ENCODE assay signal across 20 cellular contexts in the genomic region with DNA sequence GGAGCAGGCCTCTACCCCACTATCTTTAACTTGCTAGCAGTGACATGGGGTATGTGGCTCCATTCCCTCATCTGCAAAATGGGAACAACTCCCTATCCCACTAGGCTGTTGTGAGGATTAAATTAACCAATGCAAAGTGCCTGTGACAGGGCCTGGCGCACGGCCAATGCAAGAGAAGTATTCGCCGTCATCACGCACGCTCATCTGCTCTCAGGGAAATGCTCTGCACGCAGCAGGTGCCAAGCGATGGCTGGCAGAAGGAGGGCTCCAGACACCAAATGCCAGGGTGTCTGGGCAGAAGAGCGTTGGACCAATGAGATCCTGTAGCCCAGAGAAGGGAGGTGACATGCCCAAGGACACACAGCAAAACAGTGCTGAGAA. TPM values are rescaled to one million over a fixed set of nuclear protein-coding genes. Genes with fewer than 3 reads are reported as not detected.
DNase-seq lines count a peak whose midpoint lies in the region; ATAC-seq, FAIRE-seq and TF ChIP-seq lines count a peak whose summit lies in the region.
"Had no signal": no experiment of that assay in that cellular context is flagged by ENCODE, and none has a peak within 500 bp of the region (broad histone marks: within the 10 kb centered on the region; RNA-seq: fewer than 3 reads in every experiment).

No MANE protein-coding gene starts in this region.

- CTCF ChIA-PET in K562 (lab: Yijun Ruan, JAX; ENCODE audit: low intra/inter-chr PET ratio): no interaction called here

- POLR2A ChIA-PET in K562 (lab: Yijun Ruan, JAX): interaction anchor here (0.8 to 1.0 kb wide), 2 partner anchors 14 to 20 kb away, joined by 3 read pairs; no protein-coding TSS in a partner anchor

- H3K9ac ChIP-seq in K562 (ENCODE audit: insufficient read depth in 1 of 2, low read depth in 2 of 2, low read length in 2 of 2): no peak overlapping the region

- BruUV-seq in K562 (replicated peaks; lab: Mats Ljungman, UMichigan): no TSS peak

- H3K4me1 ChIP-seq in right atrium auricular region: peaks cover 0 to 54% of the 10 kb centered on the region in 2 donors
- peaks cover 4 to 20% of the 10 kb centered on the region in 2 experiments; a peak in 4 of 5 replicates for H3K4me1 ChIP-seq in K562 (replicated peaks in 1 of 2; ENCODE audit: control insufficient read depth in 2 of 2, insufficient read depth in 2 of 2, low read length in 2 of 2)
- H3K4me1 ChIP-seq in stomach: peaks cover 30 to 74% (median 44%) of the 10 kb centered on the region in 4 donors
- H3K4me1 ChIP-seq in spleen: peaks cover 0 to 5% (median under 1%) of the 10 kb centered on the region in 6 donors

- H3K4me2 ChIP-seq in K562 (ENCODE audit: insufficient read depth, low read length): no peak overlapping the region

- H3K27me3 ChIP-seq in right atrium auricular region: no peaks in the 10 kb centered on the region
- H3K27me3 ChIP-seq in K562 (ENCODE audit: control insufficient read depth in 2 of 2, insufficient read depth in 2 of 2, low read length in 2 of 2): no peaks in the 10 kb centered on the region
- no peaks in the 10 kb centered on the region for H3K27me3 ChIP-seq in stomach
- no peaks in the 10 kb centered on the region for H3K27me3 ChIP-seq in spleen (replicated peaks in 1 of 7)

- no peak overlapping the region for H2AFZ ChIP-seq in K562 (ENCODE audit: low read depth, low read length)

- H3K4me3 ChIP-seq in right atrium auricular region (no peak overlapping the region), K562 (no peak overlapping the region), stomach (no peak overlapping the region), spleen (no peak overlapping the region)

- H3K79me2 ChIP-seq in K562 (ENCODE audit: control insufficient read depth, insufficient read depth, low read length): no peaks in the 10 kb centered on the region

- TF ChIP-seq CTCF in right atrium auricular region (IDR thresholded peaks at IDR 0.05) (no peak), K562 (IDR thresholded peaks at IDR 0.05 in 2 of 3, conservative IDR thresholded peaks at IDR 0.05 in 1 of 3; ENCODE audit: insufficient read depth in 2 of 3, low read depth in 1 of 3, low read length in 3 of 3) (no peak), stomach (IDR thresholded peaks at IDR 0.05) (no peak), spleen (IDR thresholded peaks at IDR 0.05 in 8 of 11, conservative IDR thresholded peaks at IDR 0.05 in 3 of 11) (no peak)

- no peak for TF ChIP-seq RAD21 in K562 (CRISPR knock-in tag; conservative IDR thresholded peaks at IDR 0.05 in 1 of 2, IDR thresholded peaks at IDR 0.05 in 1 of 2)

- H3K9me1 ChIP-seq in K562 (ENCODE audit: control insufficient read depth, insufficient read depth, low read length): no peaks in the 10 kb centered on the region

- 89% methylated on average over 8 of the region's 9 CpGs for WGBS in K562 (ENCODE audit: insufficient coverage, low coverage, missing lambda C conversion rate)
- WGBS in stomach, 5 donors: 84 to 93% (median 89%) methylated on average over 9 of the region's 9 CpGs
- whole genome bisulfite sequencing in spleen, 5 donors: 91 to 98% (median 97%) methylated on average over 9 of the region's 9 CpGs

- FAIRE-seq in K562 (lab: Jason Lieb, UNC): no peak

- no peak for TF ChIP-seq EP300 in K562 (IDR thresholded peaks at IDR 0.05; ENCODE audit: low read length)
- TF ChIP-seq EP300 in stomach (IDR thresholded peaks at IDR 0.05): no peak

- H3K9me3 ChIP-seq in right atrium auricular region (no peaks in the 10 kb centered on the region), K562 (replicated peaks; ENCODE audit: control insufficient read depth, insufficient read depth, low read depth, low read length) (no peaks in the 10 kb centered on the region), stomach (no peaks in the 10 kb centered on the region), spleen (no peaks in the 10 kb centered on the region)
- H3K9me3 ChIP-seq: Caco-2 had no signal

- in situ Hi-C loops in K562 (cut with MboI) (no loop called here), KBM-7 (cut with MboI; ENCODE audit: low pct_unique_long_range_greater_than_20kb, low sequenced_read_pairs) (no loop called here)

- no peak for ATAC-seq in K562

- TF ChIP-seq POLR2A in K562 (conservative IDR thresholded peaks at IDR 0.05) (no peak), stomach (IDR thresholded peaks at IDR 0.05) (no peak), spleen (IDR thresholded peaks at IDR 0.05) (no peak)

- H3K36me3 ChIP-seq in right atrium auricular region (no peaks in the 10 kb centered on the region), K562 (ENCODE audit: control insufficient read depth, insufficient read depth, low read length) (peaks cover 13% of the 10 kb centered on the region; the same call in 1 of the 3 replicates), stomach (peaks cover 0 to 29% (median 19%) of the 10 kb centered on the region in 4 donors), spleen (peaks cover 0 to 43% (median 0%) of the 10 kb centered on the region in 6 donors)

- DNase-seq in right atrium auricular region (ENCODE audit: low spot score) (no peak), cardiac septum (ENCODE audit: low spot score) (no peak), NCI-H1694 treated with DMSO at 0.1 percent for 48 hours (lab: John Stamatoyannopoulos, UW) (peak; percentile 84), K562 (ENCODE audit: extremely low read depth in 1 of 4, low spot score in 3 of 4) (no peak), stomach (no peak), spleen (no peak), KBM-7 (no peak)
- no peak for DNase-seq in stimulated activated naive CD4-positive, alpha-beta T cell (lab: John Stamatoyannopoulos, UW)
- DNase-seq: AML-193; Caco-2; CD4-positive, alpha-beta T cell; DMS79; NCI-H1417 treated with DMSO at 0.1 percent for 48 hours; NCI-H2029 treated with DMSO at 0.1 percent for 48 hours; NCI-H524; NCI-H82 had no signal

- H4K20me1 ChIP-seq in K562 (replicated peaks; ENCODE audit: control insufficient read depth, insufficient read depth, low read length): peaks cover 5% of the 10 kb centered on the region; the same call in 1 of the 2 replicates

- intact Hi-C loops in cardiac septum (cut with DNase I): no loop called here
- intact Hi-C loops in K562 (cut with micrococcal nuclease): no loop called here
- intact Hi-C loops in stomach (cut with DNase I; ENCODE audit: low total_unique reads): no loop called here
- intact Hi-C loops in spleen (cut with DNase I; ENCODE audit: low total_unique reads): no loop called here

- H3K27ac ChIP-seq in right atrium auricular region (peak overlapping the region; percentile 80 to 84), K562 (ENCODE audit: extremely low read depth, low read depth, low read length) (no peak overlapping the region), stomach (peak overlapping the region; percentile 18 to 80 (median 74)), spleen (no peak overlapping the region)

RNA-seq across cellular contexts. Expression of a gene that starts 17.3 kb away (rescaled TPM):
- 10 to 100 TPM; 14.0 to 50.9 TPM for total RNA-seq in right atrium auricular region
- 2.5 TPM for total RNA-seq in cardiac septum
- total RNA-seq in K562 (2011; cell fraction: chromatin; rRNA removed; ENCODE audit: low replicate concordance): 8.8 and 26.9 TPM in 2 replicates
- 22.8 and 25.7 TPM in 2 replicates for total RNA-seq in K562 (2011; cell fraction: nucleolus; rRNA removed)
- 11.5 and 13.5 TPM in 2 replicates for total RNA-seq in K562 (2011; cell fraction: nucleoplasm; rRNA removed)
- 7.6 and 12.9 TPM in 2 replicates for total RNA-seq in K562 (2014; rRNA removed)
- total RNA-seq in K562 (2014; rRNA removed; fragmentation: Illumina TruSeq; extraction: Trizol): 1.9 and 2.3 TPM in 2 replicates
- 4.2 and 5.6 TPM in 2 replicates for total RNA-seq in K562 (2015; rRNA removed; fragmentation: Illumina TruSeq; extraction: Trizol)
- total RNA-seq in K562 (2021): 9.1 and 10.3 TPM in 2 replicates
- 3.4 and 4.2 TPM in 2 replicates for polyA plus RNA-seq in K562 (2011; rRNA removed)
- 3.5 and 6.6 TPM in 2 replicates for polyA plus RNA-seq in K562 (2011; cell fraction: cytosol; rRNA removed)
- 9.7 and 20.5 TPM in 2 replicates for polyA plus RNA-seq in K562 (2011; cell fraction: nucleus; rRNA removed)
- 4.2 and 5.3 TPM in 2 replicates for polyA plus RNA-seq in K562 (2012)
- polyA plus RNA-seq in K562 (2014; fragmentation: Illumina TruSeq; extraction: Trizol): 4.8 and 6.5 TPM in 2 replicates
- under 1 TPM in 1 of 2 experiments, not detected in 1; 0.04 TPM for polyA plus RNA-seq in K562 (2014; fragmentation: Nextera tagmentation; extraction: Ambion mirVana)
- 5.5 and 5.7 TPM in 2 replicates for polyA plus RNA-seq in K562 (2014; rRNA removed)
- polyA minus RNA-seq in K562 (2011; rRNA and poly(A)+ RNA removed): 3.2 and 4.8 TPM in 2 replicates
- 5.2 and 5.4 TPM in 2 replicates for polyA minus RNA-seq in K562 (2011; cell fraction: cytosol; rRNA and poly(A)+ RNA removed)
- polyA minus RNA-seq in K562 (2011; cell fraction: nucleus; rRNA and poly(A)+ RNA removed): 7.1 and 7.9 TPM in 2 replicates
- total RNA-seq in stomach: 10 to 100 TPM in 3 of 5 donors, 1 to 10 TPM in 2; 8.8 to 41.1 (median 20.1) TPM
- 10 to 100 TPM in 2 of 3 donors, 1 to 10 TPM in 1; 8.2 to 16.4 (median 11.9) TPM for polyA plus RNA-seq in stomach
- 1 to 10 TPM; 2.6 to 5.4 (median 4.8) TPM for total RNA-seq in spleen
- 1 to 10 TPM; 1.3 to 3.9 (median 1.9) TPM for polyA plus RNA-seq in spleen

RNA-seq across cellular contexts. Expression of a gene that starts 35.3 kb away (rescaled TPM):
- total RNA-seq in right atrium auricular region (under 1 TPM in 1 of 2 donors, not detected in 1; 0.16 TPM), cardiac septum (0.13 TPM), K562 (2014; rRNA removed) (0.09 TPM in 1 of 2 replicates, not detected in the other), K562 (2014; rRNA removed; fragmentation: Illumina TruSeq; extraction: Trizol) (not detected in 2 replicates), K562 (2015; rRNA removed; fragmentation: Illumina TruSeq; extraction: Trizol) (0.04 TPM in 1 of 2 replicates, not detected in the other), K562 (2021) (not detected in 2 replicates), stomach (not detected), spleen (under 1 TPM in 2 of 7 donors, not detected in 5; 0.17 to 0.28 TPM)
- total RNA-seq in K562 (2011; cell fraction: chromatin; rRNA removed; ENCODE audit: low replicate concordance): 0.51 TPM in 1 of 2 replicates, not detected in the other
- 0.17 and 0.39 TPM in 2 replicates for total RNA-seq in K562 (2011; cell fraction: nucleolus; rRNA removed)
- 0.37 and 0.46 TPM in 2 replicates for total RNA-seq in K562 (2011; cell fraction: nucleoplasm; rRNA removed)
- polyA plus RNA-seq in K562 (2011; rRNA removed) (0.01 and 0.03 TPM in 2 replicates), K562 (2014; fragmentation: Illumina TruSeq; extraction: Trizol) (0.04 TPM in 1 of 2 replicates, not detected in the other), K562 (2014; fragmentation: Nextera tagmentation; extraction: Ambion mirVana) (not detected), K562 (2014; rRNA removed) (0.03 and 0.05 TPM in 2 replicates), stomach (under 1 TPM; 0.06 to 0.46 (median 0.13) TPM), spleen (1 to 10 TPM; 1.5 to 2.1 (median 1.9) TPM)
- polyA plus RNA-seq in K562 (2011; cell fraction: cytosol; rRNA removed): 0.01 TPM in 1 of 2 replicates, not detected in the other
- polyA plus RNA-seq in K562 (2011; cell fraction: nucleus; rRNA removed): 0.06 TPM in 2 replicates
- polyA plus RNA-seq in K562 (2012): 0.04 and 0.07 TPM in 2 replicates
- polyA minus RNA-seq in K562 (2011; rRNA and poly(A)+ RNA removed): not detected in 2 replicates
- polyA minus RNA-seq in K562 (2011; cell fraction: cytosol; rRNA and poly(A)+ RNA removed): not detected in 2 replicates
- 0.13 and 0.22 TPM in 2 replicates for polyA minus RNA-seq in K562 (2011; cell fraction: nucleus; rRNA and poly(A)+ RNA removed)
- total RNA-seq: CD4-positive, alpha-beta T cell; H4; RPMI7951; T-helper 1 cell treated with Interleukin-12 subunit alpha and Interleukin-12 subunit beta and Interleukin-4 antibody, amounts not matched to agents 30 ng/mL and 1 ng/mL, for 36 hours had no signal

RNA-seq across cellular contexts. Expression of a gene that starts 59.5 kb away (rescaled TPM):
- total RNA-seq in right atrium auricular region (1 to 10 TPM; 2.5 to 5.6 TPM), cardiac septum (2.9 TPM), K562 (2014; rRNA removed) (not detected in 2 replicates), K562 (2014; rRNA removed; fragmentation: Illumina TruSeq; extraction: Trizol) (not detected in 2 replicates), K562 (2015; rRNA removed; fragmentation: Illumina TruSeq; extraction: Trizol) (0.11 TPM in 1 of 2 replicates, not detected in the other), K562 (2021) (0.07 and 0.27 TPM in 2 replicates), stomach (10 to 100 TPM in 1 of 5 donors, 1 to 10 TPM in 3, under 1 TPM in 1; 0.87 to 92.2 (median 2.0) TPM), spleen (10 to 100 TPM; 36.2 to 67.2 (median 43.8) TPM)
- total RNA-seq in K562 (2011; cell fraction: chromatin; rRNA removed; ENCODE audit: low replicate concordance): not detected in 2 replicates
- 0.17 and 0.79 TPM in 2 replicates for total RNA-seq in K562 (2011; cell fraction: nucleolus; rRNA removed)
- not detected in 2 replicates for total RNA-seq in K562 (2011; cell fraction: nucleoplasm; rRNA removed)
- polyA plus RNA-seq in K562 (2011; rRNA removed) (0.05 and 0.07 TPM in 2 replicates), K562 (2014; fragmentation: Illumina TruSeq; extraction: Trizol) (not detected in 2 replicates), K562 (2014; fragmentation: Nextera tagmentation; extraction: Ambion mirVana) (not detected), K562 (2014; rRNA removed) (0.41 TPM in 1 of 2 replicates, not detected in the other), stomach (1 to 10 TPM; 2.6 to 4.1 (median 3.3) TPM), spleen (100 to 1,000 TPM in 2 of 3 donors, 10 to 100 TPM in 1; 77.0 to 114 (median 106) TPM)
- 0.04 and 0.07 TPM in 2 replicates for polyA plus RNA-seq in K562 (2011; cell fraction: cytosol; rRNA removed)
- 0.37 TPM in 1 of 2 replicates, not detected in the other for polyA plus RNA-seq in K562 (2011; cell fraction: nucleus; rRNA removed)
- polyA plus RNA-seq in K562 (2012): 0.29 TPM in 1 of 2 replicates, not detected in the other
- polyA minus RNA-seq in K562 (2011; rRNA and poly(A)+ RNA removed): not detected in 2 replicates
- not detected in 2 replicates for polyA minus RNA-seq in K562 (2011; cell fraction: cytosol; rRNA and poly(A)+ RNA removed)
- 0.27 TPM in 1 of 2 replicates, not detected in the other for polyA minus RNA-seq in K562 (2011; cell fraction: nucleus; rRNA and poly(A)+ RNA removed)
- total RNA-seq: MCF 10A, RPMI7951 had no signal

Comparison
In these comparisons a context has a peak if more than half of its experiments do, and no peak if none do; other contexts are left out.
1. H3K27ac ChIP-seq: peak in right atrium auricular region (2 of 2) and stomach (5 of 5); none in K562 (single experiment) and spleen (0 of 8).